In the genomic region with DNA sequence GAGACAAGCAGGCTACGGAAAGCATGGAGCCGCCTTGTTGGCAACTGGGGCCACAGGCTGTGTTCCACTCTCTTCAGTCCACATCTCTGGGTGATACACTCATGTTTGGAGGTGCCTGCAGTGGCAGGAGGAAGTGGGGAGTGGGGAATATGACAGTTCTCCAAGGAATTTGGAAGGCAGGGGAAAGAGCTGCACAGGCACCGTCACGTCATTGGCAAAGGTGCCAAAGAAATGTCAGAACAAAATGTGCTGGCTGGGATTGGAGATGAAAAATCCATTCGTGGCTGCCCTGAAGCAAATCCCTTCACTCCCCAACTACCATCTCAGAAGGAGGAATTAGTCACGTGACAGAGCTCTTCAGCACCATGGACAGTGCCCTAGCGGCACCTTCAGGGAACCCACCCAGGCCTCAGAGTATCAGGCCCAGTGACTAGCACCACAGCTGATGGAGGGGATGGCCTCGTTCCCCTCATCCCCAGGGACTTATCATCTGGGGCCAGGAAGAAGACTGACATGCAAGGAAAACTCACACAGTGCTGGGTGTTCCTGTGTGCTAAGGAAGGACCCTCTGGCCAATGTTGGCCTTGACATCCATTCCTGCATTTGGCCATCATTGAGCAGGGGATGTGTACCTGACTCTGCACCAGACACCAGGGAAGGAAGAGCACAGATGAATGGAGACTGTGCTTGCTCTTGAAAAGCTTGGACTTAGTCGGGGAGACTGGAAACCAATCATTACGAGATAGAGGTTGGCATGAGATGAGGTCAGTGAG, we compare ENCODE assay signal across 9 cellular contexts. TPM values are rescaled to one million over a fixed set of nuclear protein-coding genes. Genes with fewer than 3 reads are reported as not detected.
DNase-seq lines count a peak whose midpoint lies in the region; ATAC-seq, FAIRE-seq and TF ChIP-seq lines count a peak whose summit lies in the region.
"Had no signal": no experiment of that assay in that cellular context is flagged by ENCODE, and none has a peak within 500 bp of the region (broad histone marks: within the 10 kb centered on the region; RNA-seq: fewer than 3 reads in every experiment).

No MANE protein-coding gene starts in this region.

- H3K27me3 ChIP-seq in H7 (ENCODE audit: control insufficient read depth, insufficient read depth, low read length) (peaks cover 2% of the 10 kb centered on the region; the same call in 1 of the 2 replicates), bronchial epithelial cell (ENCODE audit: control insufficient read depth, insufficient read depth, low read length) (peaks cover 8% of the 10 kb centered on the region), lower lobe of right lung (ENCODE audit: low read depth) (no peaks in the 10 kb centered on the region)

- peaks cover 17% of the 10 kb centered on the region for H3K4me1 ChIP-seq in lower lobe of right lung

- ATAC-seq in lower lobe of right lung = peak; percentile 48
- ATAC-seq in HG03045 (IDR thresholded peaks at IDR 0.05; ENCODE audit: unreplicated experiment) = no peak
- ATAC-seq in GM19467 (IDR thresholded peaks at IDR 0.05; ENCODE audit: unreplicated experiment) = no peak
- ATAC-seq: activated naive CD4-positive, alpha-beta T cell treated with anti-CD3 and anti-CD28 coated beads, Interleukin-2, amount 50 U/mL, for 72 hours had no signal

- DNase-seq in H7 (peak; percentile 88), OCI-M1 (lab: John Stamatoyannopoulos, UW) (peak; percentile 81), bronchial epithelial cell (ENCODE audit: low read depth) (peak; percentile 71), lower lobe of right lung (no peak), amniotic stem cell (lab: John Stamatoyannopoulos, UW) (no peak)
- DNase-seq in effector CD4-positive, alpha-beta T cell = no peak

- intact Hi-C loops in lower lobe of right lung (cut with DNase I) = no loop called here

- H3K9me3 ChIP-seq in lower lobe of right lung = no peaks in the 10 kb centered on the region

- H3K27ac ChIP-seq in lower lobe of right lung = no peak overlapping the region

- FAIRE-seq in bronchial epithelial cell (lab: Jason Lieb, UNC) = no peak

- no peak overlapping the region for H3K4me3 ChIP-seq in H7 (ENCODE audit: insufficient read depth, low read depth, low read length)
- no peak overlapping the region for H3K4me3 ChIP-seq in bronchial epithelial cell (ENCODE audit: low read depth, low read length)
- H3K4me3 ChIP-seq in lower lobe of right lung = no peak overlapping the region

- H3K36me3 ChIP-seq in H7 (replicated peaks; ENCODE audit: control insufficient read depth, insufficient read depth, low read length) = no peaks in the 10 kb centered on the region
- H3K36me3 ChIP-seq in bronchial epithelial cell (ENCODE audit: control insufficient read depth, insufficient read depth, low read length) = no peaks in the 10 kb centered on the region
- no peaks in the 10 kb centered on the region for H3K36me3 ChIP-seq in lower lobe of right lung

- TF ChIP-seq CTCF in bronchial epithelial cell (IDR thresholded peaks at IDR 0.05; ENCODE audit: insufficient read depth, low read length, severe bottlenecking) = no peak
- no peak for TF ChIP-seq CTCF in lower lobe of right lung (IDR thresholded peaks at IDR 0.05)

RNA-seq across cellular contexts. Expression of a gene that starts 48.5 kb away (rescaled TPM):
- 2.0 and 2.6 TPM in 2 replicates for total RNA-seq in H7 (2014; rRNA removed; shearing (Covaris generic))
- 4.7 and 5.4 TPM in 2 replicates for total RNA-seq in bronchial epithelial cell
- total RNA-seq in lower lobe of right lung = 15.1 TPM

Comparison
In these comparisons a context has a peak if more than half of its experiments do, and no peak if none do; other contexts are left out.
1. DNase-seq: peak in H7 (single experiment), OCI-M1 (single experiment) and bronchial epithelial cell (single experiment); none in lower lobe of right lung (single experiment), amniotic stem cell (single experiment) and effector CD4-positive, alpha-beta T cell (single experiment).
2. ATAC-seq: peak in lower lobe of right lung (2 of 2); none in HG03045 (single experiment) and GM19467 (single experiment).